7 cellular contexts compared by ENCODE assay signal in genomic region chr10:132308588-132309451, GRCh38.
DNase-seq lines count a peak whose midpoint lies in the region; ATAC-seq and TF ChIP-seq lines count a peak whose summit lies in the region.

No MANE protein-coding gene starts in this region.

- no peaks in the 10 kb centered on the region for H3K27me3 Mint-ChIP-seq in activated naive CD4-positive, alpha-beta T cell treated with anti-CD3 and anti-CD28 coated beads, Interleukin-2, amount 50 U/mL, for 24 hours
- H3K27me3 Mint-ChIP-seq in stimulated activated naive B cell treated with anti-CD40 and anti-IgM and Interleukin-4, amounts not matched to agents 10 μg/mL and 1 μg/mL and 100 μg/mL, for 72 hours: peaks cover 16 to 24% of the 10 kb centered on the region in 2 donors

- H3K27ac ChIP-seq in substantia nigra (ENCODE audit: low read depth, low read length, poor library complexity, severe bottlenecking): no peak overlapping the region

- no peak overlapping the region for H3K27ac Mint-ChIP-seq in activated naive CD4-positive, alpha-beta T cell treated with anti-CD3 and anti-CD28 coated beads, Interleukin-2, amount 50 U/mL, for 24 hours
- no peak overlapping the region for H3K27ac Mint-ChIP-seq in stimulated activated naive B cell treated with anti-CD40 and anti-IgM and Interleukin-4, amounts not matched to agents 10 μg/mL and 1 μg/mL and 100 μg/mL, for 72 hours

- no peak for TF ChIP-seq CTCF in HFF-Myc (IDR thresholded peaks at IDR 0.05; ENCODE audit: low read depth, low read length, missing control alignments)

- peaks cover 16% of the 10 kb centered on the region for H3K4me1 Mint-ChIP-seq in activated naive CD4-positive, alpha-beta T cell treated with anti-CD3 and anti-CD28 coated beads, Interleukin-2, amount 50 U/mL, for 24 hours
- H3K4me1 Mint-ChIP-seq in stimulated activated naive B cell treated with anti-CD40 and anti-IgM and Interleukin-4, amounts not matched to agents 10 μg/mL and 1 μg/mL and 100 μg/mL, for 72 hours: peaks cover 3 to 13% of the 10 kb centered on the region in 2 donors

- H3K4me3 Mint-ChIP-seq in activated naive CD4-positive, alpha-beta T cell treated with anti-CD3 and anti-CD28 coated beads, Interleukin-2, amount 50 U/mL, for 24 hours: peak overlapping the region; percentile 76
- H3K4me3 Mint-ChIP-seq in stimulated activated naive B cell treated with anti-CD40 and anti-IgM and Interleukin-4, amounts not matched to agents 10 μg/mL and 1 μg/mL and 100 μg/mL, for 72 hours: peak overlapping the region; percentile 48 to 67

- DNase-seq in HFF-Myc (ENCODE audit: extremely low read depth, low read depth): no peak
- no peak for DNase-seq in stimulated activated naive B cell treated with anti-CD40 and anti-IgM and Interleukin-4, amounts not matched to agents 10 μg/mL and 1 μg/mL and 100 μg/mL, for 72 hours
- DNase-seq in substantia nigra (lab: John Stamatoyannopoulos, UW): no peak
- no peak for DNase-seq in NOMO-1 treated with dmso at 0.1 percent for 144 hours (lab: John Stamatoyannopoulos, UW; ENCODE audit: unreplicated experiment)
- no peak for DNase-seq in UCSD-AML1 (lab: John Stamatoyannopoulos, UW; ENCODE audit: unreplicated experiment)

- no peaks in the 10 kb centered on the region for H3K9me3 Mint-ChIP-seq in activated naive CD4-positive, alpha-beta T cell treated with anti-CD3 and anti-CD28 coated beads, Interleukin-2, amount 50 U/mL, for 24 hours
- H3K9me3 Mint-ChIP-seq in stimulated activated naive B cell treated with anti-CD40 and anti-IgM and Interleukin-4, amounts not matched to agents 10 μg/mL and 1 μg/mL and 100 μg/mL, for 72 hours: peaks cover 0 to 3% of the 10 kb centered on the region in 2 donors

- H3K4me3 ChIP-seq in HFF-Myc (replicated peaks; ENCODE audit: low read depth, low read length) (peak overlapping the region; percentile 55), iPS-18c (ENCODE audit: insufficient read depth, low read depth, low read length) (peak overlapping the region; percentile 77)

- H3K36me3 Mint-ChIP-seq in activated naive CD4-positive, alpha-beta T cell treated with anti-CD3 and anti-CD28 coated beads, Interleukin-2, amount 50 U/mL, for 24 hours: no peaks in the 10 kb centered on the region
- peaks cover 5 to 16% of the 10 kb centered on the region in 2 donors for H3K36me3 Mint-ChIP-seq in stimulated activated naive B cell treated with anti-CD40 and anti-IgM and Interleukin-4, amounts not matched to agents 10 μg/mL and 1 μg/mL and 100 μg/mL, for 72 hours

- H3K9me3 ChIP-seq in iPS-18c (ENCODE audit: control insufficient read depth, insufficient read depth, low read length): peaks cover 5% of the 10 kb centered on the region

- peak in 1 of 2 donors; percentile 4 for ATAC-seq in stimulated activated naive B cell treated with anti-CD40 and anti-IgM and Interleukin-4, amounts not matched to agents 10 μg/mL and 1 μg/mL and 100 μg/mL, for 72 hours (replicated peaks)
